In genomic region chr21:26007911-26008579, GRCh38 we compare ENCODE assay signal across 11 cellular contexts.
DNase-seq lines count a peak whose midpoint lies in the region; ATAC-seq, FAIRE-seq and TF ChIP-seq lines count a peak whose summit lies in the region.
"Had no signal": no experiment of that assay in that cellular context is flagged by ENCODE, and none has a peak within 500 bp of the region (broad histone marks: within the 10 kb centered on the region; RNA-seq: fewer than 3 reads in every experiment).

No MANE protein-coding gene starts in this region.

- H3K4me3 ChIP-seq in DND-41 (ENCODE audit: low read depth in 1 of 2, low read length in 2 of 2) (no peak overlapping the region), ectodermal cell (ENCODE audit: insufficient read depth, low read depth, low read length) (no peak overlapping the region), coronary artery (no peak overlapping the region)

- no peak overlapping the region for H3K4me3 Mint-ChIP-seq in nephron progenitor cell

- FAIRE-seq in HTR-8/SVneo (lab: Jason Lieb, UNC) (no peak), frontal cortex (lab: Jason Lieb, UNC) (no peak)

- no peaks in the 10 kb centered on the region for H3K9me3 Mint-ChIP-seq in nephron progenitor cell

- H3K27me3 ChIP-seq in DND-41 (ENCODE audit: insufficient read depth, low read length, poor library complexity) = no peaks in the 10 kb centered on the region
- H3K27me3 ChIP-seq in ectodermal cell (ENCODE audit: control insufficient read depth, insufficient read depth, low read length, poor library complexity, severe bottlenecking) = no peaks in the 10 kb centered on the region

- no peaks in the 10 kb centered on the region for H3K4me1 ChIP-seq in DND-41 (ENCODE audit: insufficient read depth, low read length)
- H3K4me1 ChIP-seq in ectodermal cell (ENCODE audit: control insufficient read depth, insufficient read depth, low read length) = no peaks in the 10 kb centered on the region

- H3K36me3 ChIP-seq in DND-41 (ENCODE audit: insufficient read depth, low read length) (no peaks in the 10 kb centered on the region), ectodermal cell (ENCODE audit: control insufficient read depth, insufficient read depth, low read length) (peaks cover 5% of the 10 kb centered on the region)

- no peak overlapping the region for H3K27ac ChIP-seq in DND-41 (ENCODE audit: low read length)
- H3K27ac ChIP-seq in ectodermal cell (ENCODE audit: insufficient read depth, low read depth, low read length, poor library complexity, severe bottlenecking) = peak overlapping the region; percentile 8
- H3K27ac ChIP-seq in coronary artery = peak overlapping the region in 1 of 2 donors; percentile 38

- no peak for TF ChIP-seq CTCF in DND-41 (IDR thresholded peaks at IDR 0.05; ENCODE audit: borderline replicate concordance, extremely low read depth, low read length, poor library complexity, severe bottlenecking)
- TF ChIP-seq CTCF in nephron progenitor cell (IDR thresholded peaks at IDR 0.05) = no peak
- no peak for TF ChIP-seq CTCF in coronary artery (IDR thresholded peaks at IDR 0.05)

- no peaks in the 10 kb centered on the region for H3K27me3 Mint-ChIP-seq in nephron progenitor cell (ENCODE audit: low read depth, poor library complexity)

- ATAC-seq in DND-41 (ENCODE audit: insufficient read depth, low read depth) (no peak), GM18868 (IDR thresholded peaks at IDR 0.05; ENCODE audit: unreplicated experiment) (no peak)

- H3K9ac ChIP-seq in DND-41 (ENCODE audit: low read depth, low read length) = no peak overlapping the region

- H3K79me2 ChIP-seq in DND-41 (ENCODE audit: insufficient read depth, low read length) = no peaks in the 10 kb centered on the region

- H3K9me3 ChIP-seq in DND-41 (ENCODE audit: insufficient read depth, low read length, severe bottlenecking) (no peaks in the 10 kb centered on the region), ectodermal cell (ENCODE audit: control insufficient read depth, low read length) (no peaks in the 10 kb centered on the region)

- no peak overlapping the region for H3K4me2 ChIP-seq in DND-41 (ENCODE audit: insufficient read depth, low read length)

- WGBS in ectodermal cell, 2 experiments = 90% methylated on average over 8 of the region's 8 CpGs

- DNase-seq in DND-41 (no peak), NCI-H2196 (lab: John Stamatoyannopoulos, UW; ENCODE audit: unreplicated experiment) (peak; percentile 40), nephron progenitor cell (no peak), HTR-8/SVneo (ENCODE audit: insufficient read length, low spot score) (no peak), frontal cortex (ENCODE audit: low spot score in 2 of 2) (no peak), coronary artery (ENCODE audit: low spot score) (no peak)
- DNase-seq: activated T-cell treated with anti-CD3 and anti-CD28 coated beads, Interleukin-2, amount 50 U/mL, for 48 hours; effector memory CD4-positive, alpha-beta T cell; stimulated activated CD4-positive, alpha-beta T cell treated with anti-CD3 and anti-CD28 coated beads, Interleukin-2, amount 100 ng/mL, for 48 hours had no signal

- H2AFZ ChIP-seq in DND-41 (ENCODE audit: low read depth, low read length) = 0 out of 2 replicates have a peak overlapping the region, but pooled peaks have one; percentile 1

- H3K36me3 Mint-ChIP-seq in nephron progenitor cell (ENCODE audit: low read depth) = peaks cover 48% of the 10 kb centered on the region

- peak overlapping the region; percentile 24 for H3K27ac Mint-ChIP-seq in nephron progenitor cell

- peaks cover 17% of the 10 kb centered on the region for H3K4me1 Mint-ChIP-seq in nephron progenitor cell

- no peaks in the 10 kb centered on the region for H4K20me1 ChIP-seq in DND-41 (ENCODE audit: insufficient read depth, low read length)
